12 cellular contexts compared by ENCODE assay signal in the genomic region with DNA sequence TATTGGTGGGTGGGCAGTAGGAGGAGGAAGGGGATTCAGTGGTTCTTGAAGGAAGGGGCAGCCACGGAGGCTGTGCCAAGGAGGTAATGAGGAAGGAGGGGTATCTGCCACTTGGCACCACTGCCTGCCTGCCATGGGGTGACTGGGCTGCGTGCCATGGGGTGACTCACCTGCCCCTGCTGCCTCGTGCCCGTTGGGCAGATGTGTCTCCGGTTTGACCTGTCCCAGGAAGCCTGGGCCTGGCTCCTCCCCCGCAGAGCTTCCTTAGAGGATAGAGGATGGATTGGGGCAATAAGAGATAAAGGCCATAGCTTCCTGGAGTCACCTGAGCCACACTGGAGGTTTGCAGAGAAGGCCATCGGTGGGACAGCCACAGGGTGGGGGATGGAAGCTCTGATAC. TPM values are rescaled to one million over a fixed set of nuclear protein-coding genes. Genes with fewer than 3 reads are reported as not detected.
DNase-seq lines count a peak whose midpoint lies in the region; ATAC-seq and TF ChIP-seq lines count a peak whose summit lies in the region.
"Had no signal": no experiment of that assay in that cellular context is flagged by ENCODE, and none has a peak within 500 bp of the region (broad histone marks: within the 10 kb centered on the region; RNA-seq: fewer than 3 reads in every experiment).

No MANE protein-coding gene starts in this region.

- no peak overlapping the region for H3K27ac Mint-ChIP-seq in osteocyte (ENCODE audit: unreplicated experiment)

- no peak overlapping the region for H3K4me3 Mint-ChIP-seq in osteocyte (ENCODE audit: unreplicated experiment)

- H3K36me3 Mint-ChIP-seq in osteocyte (ENCODE audit: unreplicated experiment), result no peaks in the 10 kb centered on the region

- H3K4me1 ChIP-seq in HEK293 (ENCODE audit: control insufficient read depth, insufficient read depth, low read length) (no peaks in the 10 kb centered on the region), foreskin keratinocyte (peaks cover 17% of the 10 kb centered on the region), SJCRH30 (peaks cover 19% of the 10 kb centered on the region)
- H3K4me1 ChIP-seq: thyroid gland had no signal

- peaks cover 28% of the 10 kb centered on the region for H3K4me1 Mint-ChIP-seq in osteocyte (ENCODE audit: unreplicated experiment)

- H3K9me3 Mint-ChIP-seq in osteocyte (ENCODE audit: unreplicated experiment), result no peaks in the 10 kb centered on the region

- H3K4me3 ChIP-seq in HEK293 (ENCODE audit: low read depth, low read length) (no peak overlapping the region), SJCRH30 (no peak overlapping the region)
- H3K4me3 ChIP-seq: thyroid gland had no signal

- POLR2A ChIA-PET in HEK293 (lab: Yijun Ruan, JAX), result no interaction called here

- in situ Hi-C loops in GM13976 (cut with MboI; ENCODE audit: low sequenced_read_pairs, unreplicated experiment), result no loop called here

- TF ChIP-seq CTCF in HEK293 (tag by site-specific recombination; IDR thresholded peaks at IDR 0.05) (no peak), foreskin keratinocyte (conservative IDR thresholded peaks at IDR 0.05) (peak; percentile 15), osteocyte (IDR thresholded peaks at IDR 0.05) (no peak), GM13976 (IDR thresholded peaks at IDR 0.05; ENCODE audit: borderline replicate concordance, control extremely low read depth, extremely low read depth, insufficient read depth, missing control alignments) (no peak)

- H3K27ac ChIP-seq in HEK293 (ENCODE audit: extremely low read depth, low read depth, low read length), result no peak overlapping the region
- H3K27ac ChIP-seq in foreskin keratinocyte, result no peak overlapping the region
- H3K27ac ChIP-seq in SJCRH30, result no peak overlapping the region
- H3K27ac ChIP-seq: thyroid gland had no signal

- H3K27me3 Mint-ChIP-seq in osteocyte (ENCODE audit: unreplicated experiment), result no peaks in the 10 kb centered on the region

- H3K36me3 ChIP-seq in HEK293 (ENCODE audit: control insufficient read depth in 2 of 2, insufficient read depth in 1 of 2, low read length in 2 of 2), result no peaks in the 10 kb centered on the region
- no peaks in the 10 kb centered on the region for H3K36me3 ChIP-seq in SJCRH30
- H3K36me3 ChIP-seq: thyroid gland had no signal

- H3K9me3 ChIP-seq in HEK293 (ENCODE audit: control insufficient read depth, insufficient read depth, low read depth, low read length) (no peaks in the 10 kb centered on the region), SJCRH30 (replicated peaks) (no peaks in the 10 kb centered on the region)
- H3K9me3 ChIP-seq: thyroid gland had no signal

- peak; percentile 58 for DNase-seq in 8988T
- peak; percentile 90 for DNase-seq in RPMI7951 (ENCODE audit: low read depth)
- peak in 1 of 2 donors; percentile 74 for DNase-seq in foreskin keratinocyte
- no peak for DNase-seq in SJCRH30
- no peak for DNase-seq in osteocyte (ENCODE audit: extremely low spot score, unreplicated experiment)
- no peak for DNase-seq in GM13976 (ENCODE audit: low spot score)
- DNase-seq: activated CD8-positive, alpha-beta memory T cell treated with anti-CD3 and anti-CD28 coated beads, Interleukin-2, amount 50 U/mL, for 4 hours; amniotic stem cell; NCI-H187; thyroid gland had no signal

- H3K27me3 ChIP-seq in foreskin keratinocyte (no peaks in the 10 kb centered on the region), SJCRH30 (no peaks in the 10 kb centered on the region)
- H3K27me3 ChIP-seq: thyroid gland had no signal

- CTCF ChIA-PET in HEK293 (lab: Yijun Ruan, JAX), result interaction anchor here (0.6 to 1.2 kb wide), 2 partner anchors 23 to 125 kb away, joined by 3 to 5 read pairs; no protein-coding TSS in a partner anchor

- ATAC-seq in foreskin keratinocyte (peak; percentile 78), GM19452 (IDR thresholded peaks at IDR 0.05; ENCODE audit: unreplicated experiment) (no peak)

TF ChIP-seq in HEK293, 187 proteins besides CTCF, POLR2A, EP300 and RAD21 (continues in another document):
- no peak for TF ChIP-seq ZNF473 (tag by site-specific recombination; IDR thresholded peaks at IDR 0.05)
- 0 out of 2 replicates have a peak, but pooled peaks have one; percentile 14 for TF ChIP-seq EGR2 (tag by site-specific recombination; IDR thresholded peaks at IDR 0.05; ENCODE audit: low read depth)
- TF ChIP-seq ZBTB21 (tag by site-specific recombination; IDR thresholded peaks at IDR 0.05), result no peak
- peak; percentile 27; the same call in 1 of the 2 replicates for TF ChIP-seq ZIC2 (tag by site-specific recombination; IDR thresholded peaks at IDR 0.05)
- no peak for TF ChIP-seq SCRT2 (tag by site-specific recombination; IDR thresholded peaks at IDR 0.05)
- no peak for TF ChIP-seq ZNF701 (tag by site-specific recombination; IDR thresholded peaks at IDR 0.05)
- TF ChIP-seq, protein P1, sequence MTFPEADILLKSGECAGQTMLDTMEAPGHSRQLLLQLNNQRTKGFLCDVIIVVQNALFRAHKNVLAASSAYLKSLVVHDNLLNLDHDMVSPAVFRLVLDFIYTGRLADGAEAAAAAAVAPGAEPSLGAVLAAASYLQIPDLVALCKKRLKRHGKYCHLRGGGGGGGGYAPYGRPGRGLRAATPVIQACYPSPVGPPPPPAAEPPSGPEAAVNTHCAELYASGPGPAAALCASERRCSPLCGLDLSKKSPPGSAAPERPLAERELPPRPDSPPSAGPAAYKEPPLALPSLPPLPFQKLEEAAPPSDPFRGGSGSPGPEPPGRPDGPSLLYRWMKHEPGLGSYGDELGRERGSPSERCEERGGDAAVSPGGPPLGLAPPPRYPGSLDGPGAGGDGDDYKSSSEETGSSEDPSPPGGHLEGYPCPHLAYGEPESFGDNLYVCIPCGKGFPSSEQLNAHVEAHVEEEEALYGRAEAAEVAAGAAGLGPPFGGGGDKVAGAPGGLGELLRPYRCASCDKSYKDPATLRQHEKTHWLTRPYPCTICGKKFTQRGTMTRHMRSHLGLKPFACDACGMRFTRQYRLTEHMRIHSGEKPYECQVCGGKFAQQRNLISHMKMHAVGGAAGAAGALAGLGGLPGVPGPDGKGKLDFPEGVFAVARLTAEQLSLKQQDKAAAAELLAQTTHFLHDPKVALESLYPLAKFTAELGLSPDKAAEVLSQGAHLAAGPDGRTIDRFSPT (tag by site-specific recombination; IDR thresholded peaks at IDR 0.05), result peak; percentile 58; the same call in 1 of the 2 replicates
- TF ChIP-seq ZNF558 (tag by site-specific recombination; IDR thresholded peaks at IDR 0.05), result no peak
- 0 out of 2 replicates have a peak, but pooled peaks have one; percentile 22 for TF ChIP-seq ZFHX2 (tag by site-specific recombination; conservative IDR thresholded peaks at IDR 0.05)
- TF ChIP-seq, protein P2, sequence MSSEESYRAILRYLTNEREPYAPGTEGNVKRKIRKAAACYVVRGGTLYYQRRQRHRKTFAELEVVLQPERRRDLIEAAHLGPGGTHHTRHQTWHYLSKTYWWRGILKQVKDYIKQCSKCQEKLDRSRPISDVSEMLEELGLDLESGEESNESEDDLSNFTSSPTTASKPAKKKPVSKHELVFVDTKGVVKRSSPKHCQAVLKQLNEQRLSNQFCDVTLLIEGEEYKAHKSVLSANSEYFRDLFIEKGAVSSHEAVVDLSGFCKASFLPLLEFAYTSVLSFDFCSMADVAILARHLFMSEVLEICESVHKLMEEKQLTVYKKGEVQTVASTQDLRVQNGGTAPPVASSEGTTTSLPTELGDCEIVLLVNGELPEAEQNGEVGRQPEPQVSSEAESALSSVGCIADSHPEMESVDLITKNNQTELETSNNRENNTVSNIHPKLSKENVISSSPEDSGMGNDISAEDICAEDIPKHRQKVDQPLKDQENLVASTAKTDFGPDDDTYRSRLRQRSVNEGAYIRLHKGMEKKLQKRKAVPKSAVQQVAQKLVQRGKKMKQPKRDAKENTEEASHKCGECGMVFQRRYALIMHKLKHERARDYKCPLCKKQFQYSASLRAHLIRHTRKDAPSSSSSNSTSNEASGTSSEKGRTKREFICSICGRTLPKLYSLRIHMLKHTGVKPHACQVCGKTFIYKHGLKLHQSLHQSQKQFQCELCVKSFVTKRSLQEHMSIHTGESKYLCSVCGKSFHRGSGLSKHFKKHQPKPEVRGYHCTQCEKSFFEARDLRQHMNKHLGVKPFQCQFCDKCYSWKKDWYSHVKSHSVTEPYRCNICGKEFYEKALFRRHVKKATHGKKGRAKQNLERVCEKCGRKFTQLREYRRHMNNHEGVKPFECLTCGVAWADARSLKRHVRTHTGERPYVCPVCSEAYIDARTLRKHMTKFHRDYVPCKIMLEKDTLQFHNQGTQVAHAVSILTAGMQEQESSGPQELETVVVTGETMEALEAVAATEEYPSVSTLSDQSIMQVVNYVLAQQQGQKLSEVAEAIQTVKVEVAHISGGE (tag by site-specific recombination; conservative IDR thresholded peaks at IDR 0.05; ENCODE audit: low read depth), result no peak

RNA-seq across cellular contexts. Expression of a gene that starts 1.7 kb away (rescaled TPM):
- 44.9 and 48.8 TPM in 2 replicates for total RNA-seq in RPMI7951 (2014; rRNA removed; shearing (Covaris generic))
- 5.7 and 6.4 TPM in 2 replicates for total RNA-seq in foreskin keratinocyte
- 4.1 and 5.2 TPM in 2 replicates for polyA plus RNA-seq in foreskin keratinocyte
- total RNA-seq in SJCRH30 (2014; rRNA removed; shearing (Covaris generic)), result 6.1 and 6.8 TPM in 2 replicates
- 0.39 and 0.73 TPM in 2 replicates for total RNA-seq in osteocyte
- total RNA-seq: thyroid gland had no signal

RNA-seq across cellular contexts. Expression of a gene that starts 45.7 kb away (rescaled TPM):
- total RNA-seq in RPMI7951 (2014; rRNA removed; shearing (Covaris generic)), result 1.9 and 2.4 TPM in 2 replicates
- total RNA-seq in foreskin keratinocyte (0.42 and 0.75 TPM in 2 replicates), osteocyte (1.2 and 1.7 TPM in 2 replicates)
- 0.30 and 0.43 TPM in 2 replicates for polyA plus RNA-seq in foreskin keratinocyte
- total RNA-seq in SJCRH30 (2014; rRNA removed; shearing (Covaris generic)), result 0.06 and 0.20 TPM in 2 replicates
- total RNA-seq: thyroid gland had no signal

RNA-seq across cellular contexts. Expression of a gene that starts 57.4 kb away (rescaled TPM):
- 3.5 and 6.7 TPM in 2 replicates for total RNA-seq in RPMI7951 (2014; rRNA removed; shearing (Covaris generic))
- total RNA-seq in foreskin keratinocyte (not detected in 2 replicates), osteocyte (0.50 TPM in 1 of 2 replicates, not detected in the other)
- 0.22 and 0.35 TPM in 2 replicates for polyA plus RNA-seq in foreskin keratinocyte
- total RNA-seq in SJCRH30 (2014; rRNA removed; shearing (Covaris generic)), result not detected in 2 replicates

Comparison
In these comparisons a context has a peak if more than half of its experiments do, and no peak if none do; other contexts are left out.
1. DNase-seq: peak in 8988T (single experiment) and RPMI7951 (single experiment); none in SJCRH30 (0 of 2), osteocyte (single experiment) and GM13976 (single experiment).